In genomic region chr22:38327805-38328204, GRCh38 we compare ENCODE assay signal across 13 cellular contexts. TPM values are rescaled to one million over a fixed set of nuclear protein-coding genes. Genes with fewer than 3 reads are reported as not detected.
DNase-seq lines count a peak whose midpoint lies in the region; ATAC-seq, FAIRE-seq and TF ChIP-seq lines count a peak whose summit lies in the region.
"Had no signal": no experiment of that assay in that cellular context is flagged by ENCODE, and none has a peak within 500 bp of the region (broad histone marks: within the 10 kb centered on the region; RNA-seq: fewer than 3 reads in every experiment).

No MANE protein-coding gene starts in this region.

- CTCF ChIA-PET in AG04449 (lab: Yijun Ruan, JAX) = interaction anchor here (1.2 kb wide), 2 partner anchors 104 to 137 kb away, joined by 3 read pairs; no protein-coding TSS in a partner anchor

- FAIRE-seq in HTR-8/SVneo (lab: Jason Lieb, UNC) = peak; percentile 36

- H3K9me3 ChIP-seq in iPS-20b (ENCODE audit: insufficient read depth, low read depth, low read length) (no peaks in the 10 kb centered on the region), mucosa of descending colon (no peaks in the 10 kb centered on the region)
- H3K9me3 ChIP-seq: spleen had no signal

- POLR2A ChIA-PET in AG04449 (lab: Yijun Ruan, JAX) = interaction anchor here (0.8 to 3.1 kb wide), 3 partner anchors 10 to 15 kb away, joined by 4 to 7 read pairs (median 4); no protein-coding TSS in a partner anchor

- no peak for TF ChIP-seq CTCF in AG04449 (IDR thresholded peaks at IDR 0.05; ENCODE audit: insufficient read depth, low read length, missing control alignments)
- no peak for TF ChIP-seq CTCF in mucosa of descending colon (IDR thresholded peaks at IDR 0.05)

- H3K27ac Mint-ChIP-seq in T-helper 2 cell treated with Interferon-gamma antibody and Interleukin-4, amounts not matched to agents 5 μg/mL and 100 μg/mL, for 36 hours = no peak overlapping the region
- H3K27ac Mint-ChIP-seq: activated T-cell treated with anti-CD3 and anti-CD28 coated beads, Interleukin-2, amount 50 U/mL, for 24 hours; CD4-positive, alpha-beta T cell; memory B cell had no signal

- peak; percentile 61 for DNase-seq in AG04449 (ENCODE audit: low read depth, low spot score)
- peak; percentile 57 for DNase-seq in HTR-8/SVneo (ENCODE audit: insufficient read length, low spot score)
- DNase-seq in astrocyte of the hippocampus (ENCODE audit: low read depth, low spot score) = peak; percentile 85
- no peak for DNase-seq in cardiac septum (ENCODE audit: low spot score)
- no peak for DNase-seq in SHP77 (lab: John Stamatoyannopoulos, UW)
- DNase-seq in mucosa of descending colon = no peak
- DNase-seq in T-helper 2 cell treated with Interferon-gamma antibody and Interleukin-4, amounts not matched to agents 5 μg/mL and 100 μg/mL, for 36 hours (ENCODE audit: low spot score) = no peak
- DNase-seq: activated T-cell treated with anti-CD3 and anti-CD28 coated beads, Interleukin-2, amount 50 U/mL, for 24 hours; CD4-positive, alpha-beta T cell; NCI-H2029 treated with DMSO at 0.1 percent for 48 hours; spleen had no signal

- peak overlapping the region; percentile 5; the same call in 1 of the 2 replicates for H3K9ac ChIP-seq in iPS-20b (ENCODE audit: low read depth, low read length)

- intact Hi-C loops in cardiac septum (cut with DNase I) (loop anchor here (10.0 kb wide), 1 partner anchor 213 kb away; the partner anchor contains the start of gene BAIAP2L2), mucosa of descending colon (cut with DNase I, micrococcal nuclease) (no loop called here)

- peaks cover 2% of the 10 kb centered on the region for H3K27me3 Mint-ChIP-seq in T-helper 2 cell treated with Interferon-gamma antibody and Interleukin-4, amounts not matched to agents 5 μg/mL and 100 μg/mL, for 36 hours (ENCODE audit: low read depth)

- no peaks in the 10 kb centered on the region for H3K9me3 Mint-ChIP-seq in T-helper 2 cell treated with Interferon-gamma antibody and Interleukin-4, amounts not matched to agents 5 μg/mL and 100 μg/mL, for 36 hours
- H3K9me3 Mint-ChIP-seq: activated T-cell treated with anti-CD3 and anti-CD28 coated beads, Interleukin-2, amount 50 U/mL, for 24 hours; CD4-positive, alpha-beta T cell; memory B cell had no signal

- H3K4me1 ChIP-seq in iPS-20b (ENCODE audit: insufficient read depth, low read length) (peaks cover 14% of the 10 kb centered on the region; the same call in 1 of the 2 replicates), mucosa of descending colon (ENCODE audit: low read depth) (no peaks in the 10 kb centered on the region)
- H3K4me1 ChIP-seq: spleen had no signal

- no peaks in the 10 kb centered on the region for H3K27me3 ChIP-seq in iPS-20b (ENCODE audit: insufficient read depth, low read length)

- H3K4me3 ChIP-seq in AG04449 (ENCODE audit: low read depth, low read length) = peak overlapping the region; percentile 44
- H3K4me3 ChIP-seq in iPS-20b (ENCODE audit: low read length) = no peak overlapping the region
- H3K4me3 ChIP-seq in mucosa of descending colon = no peak overlapping the region
- H3K4me3 ChIP-seq: spleen had no signal

- ATAC-seq in mucosa of descending colon = no peak

- no peaks in the 10 kb centered on the region for H3K4me1 Mint-ChIP-seq in T-helper 2 cell treated with Interferon-gamma antibody and Interleukin-4, amounts not matched to agents 5 μg/mL and 100 μg/mL, for 36 hours (ENCODE audit: low read depth)
- H3K4me1 Mint-ChIP-seq: memory B cell had no signal

- H3K27ac ChIP-seq in iPS-20b (ENCODE audit: low read length) = no peak overlapping the region
- H3K27ac ChIP-seq: spleen had no signal

- H3K4me3 Mint-ChIP-seq in T-helper 2 cell treated with Interferon-gamma antibody and Interleukin-4, amounts not matched to agents 5 μg/mL and 100 μg/mL, for 36 hours = no peak overlapping the region
- H3K4me3 Mint-ChIP-seq: activated T-cell treated with anti-CD3 and anti-CD28 coated beads, Interleukin-2, amount 50 U/mL, for 24 hours; CD4-positive, alpha-beta T cell; memory B cell had no signal

- no peaks in the 10 kb centered on the region; the same call in 1 of the 2 replicates for H3K36me3 ChIP-seq in iPS-20b (ENCODE audit: insufficient read depth, low read depth, low read length)
- H3K36me3 ChIP-seq in mucosa of descending colon (ENCODE audit: low read depth) = no peaks in the 10 kb centered on the region
- H3K36me3 ChIP-seq: spleen had no signal

- H3K36me3 Mint-ChIP-seq in T-helper 2 cell treated with Interferon-gamma antibody and Interleukin-4, amounts not matched to agents 5 μg/mL and 100 μg/mL, for 36 hours (ENCODE audit: low read depth) = no peaks in the 10 kb centered on the region

RNA-seq across cellular contexts. Expression of gene CSNK1E, which starts 10.6 kb away (rescaled TPM):
- total RNA-seq in cardiac septum = 95.7 TPM
- 100 to 1,000 TPM in 1 of 3 donors, 10 to 100 TPM in 2; 87.8 to 100 (median 89.8) TPM for total RNA-seq in mucosa of descending colon

RNA-seq across cellular contexts. Expression of gene TMEM184B, which starts 55.0 kb away (rescaled TPM):
- total RNA-seq in cardiac septum = 58.1 TPM
- total RNA-seq in mucosa of descending colon = 10 to 100 TPM; 35.9 to 63.1 (median 38.2) TPM

Comparison
In these comparisons a context has a peak if more than half of its experiments do, and no peak if none do; other contexts are left out.
1. DNase-seq: peak in AG04449 (single experiment), HTR-8/SVneo (single experiment) and astrocyte of the hippocampus (single experiment); none in cardiac septum (single experiment), SHP77 (0 of 2), mucosa of descending colon (0 of 3) and T-helper 2 cell treated with Interferon-gamma antibody and Interleukin-4, amounts not matched to agents 5 μg/mL and 100 μg/mL, for 36 hours (single experiment).